Comparison of ENCODE assay signal across 1 cellular context in the genomic region with DNA sequence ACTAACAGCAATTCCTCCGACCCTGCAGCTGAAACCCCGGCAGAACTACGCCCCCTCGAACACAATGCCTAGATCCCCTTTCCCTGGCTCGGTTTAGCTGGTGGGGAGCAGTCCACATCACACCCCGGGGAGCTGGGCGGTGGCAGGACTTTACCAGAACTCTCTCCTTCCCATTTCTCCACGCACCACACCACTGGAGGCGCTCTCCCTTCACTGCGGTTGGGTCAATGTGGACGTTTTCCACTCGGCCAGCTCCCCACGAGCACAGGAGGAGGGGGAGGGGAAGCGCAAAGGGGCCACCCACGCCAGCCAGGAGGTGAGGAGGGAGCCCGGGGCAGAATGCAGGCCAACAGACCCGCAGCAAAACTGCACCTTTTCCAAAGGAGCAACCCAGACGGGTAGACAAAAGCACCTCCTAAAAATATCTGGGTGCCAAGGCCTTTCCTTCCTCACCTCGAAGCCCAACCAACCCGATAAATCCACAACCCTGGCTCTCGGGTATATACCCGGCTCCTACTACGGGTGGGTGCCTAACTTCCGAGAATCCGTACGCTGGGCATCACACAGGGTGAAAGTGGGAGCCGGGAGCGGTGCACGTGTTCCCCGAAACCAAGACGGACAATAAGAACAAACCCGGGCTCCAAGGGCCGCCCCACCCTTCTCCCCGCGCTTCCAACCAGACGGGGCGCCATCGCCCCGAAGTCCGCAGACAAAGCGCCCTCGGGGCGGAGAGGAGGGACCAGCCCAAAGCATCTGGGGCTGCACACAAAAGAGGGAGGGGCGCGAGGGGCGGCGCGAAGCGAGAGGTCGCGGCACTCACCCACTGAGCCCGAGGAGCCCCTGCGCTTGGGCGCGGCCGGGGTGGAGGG.
TF ChIP-seq lines count a peak whose summit lies in the region.

No MANE protein-coding gene starts in this region.

TF ChIP-seq in HepG2, 621 proteins besides CTCF, POLR2A, EP300 and RAD21 (continued from another document and continues in another):
- TF ChIP-seq ZNF660 (CRISPR knock-in tag; IDR thresholded peaks at IDR 0.05; ENCODE audit: borderline replicate concordance, low read depth): no peak
- peak; percentile 74 for TF ChIP-seq HOXA5 (CRISPR knock-in tag; IDR thresholded peaks at IDR 0.05)
- peak; percentile 79 for TF ChIP-seq POGZ (CRISPR knock-in tag; IDR thresholded peaks at IDR 0.05)
- peak; percentile 63 for TF ChIP-seq SP2 (CRISPR knock-in tag; IDR thresholded peaks at IDR 0.05)
- peak; percentile 64 for TF ChIP-seq TARDBP (CRISPR knock-in tag; IDR thresholded peaks at IDR 0.05)
- TF ChIP-seq, protein P1, sequence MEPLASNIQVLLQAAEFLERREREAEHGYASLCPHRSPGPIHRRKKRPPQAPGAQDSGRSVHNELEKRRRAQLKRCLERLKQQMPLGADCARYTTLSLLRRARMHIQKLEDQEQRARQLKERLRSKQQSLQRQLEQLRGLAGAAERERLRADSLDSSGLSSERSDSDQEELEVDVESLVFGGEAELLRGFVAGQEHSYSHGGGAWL (CRISPR knock-in tag; IDR thresholded peaks at IDR 0.05): 0 out of 2 replicates have a peak, but pooled peaks have one; percentile 31
- TF ChIP-seq, protein P2, sequence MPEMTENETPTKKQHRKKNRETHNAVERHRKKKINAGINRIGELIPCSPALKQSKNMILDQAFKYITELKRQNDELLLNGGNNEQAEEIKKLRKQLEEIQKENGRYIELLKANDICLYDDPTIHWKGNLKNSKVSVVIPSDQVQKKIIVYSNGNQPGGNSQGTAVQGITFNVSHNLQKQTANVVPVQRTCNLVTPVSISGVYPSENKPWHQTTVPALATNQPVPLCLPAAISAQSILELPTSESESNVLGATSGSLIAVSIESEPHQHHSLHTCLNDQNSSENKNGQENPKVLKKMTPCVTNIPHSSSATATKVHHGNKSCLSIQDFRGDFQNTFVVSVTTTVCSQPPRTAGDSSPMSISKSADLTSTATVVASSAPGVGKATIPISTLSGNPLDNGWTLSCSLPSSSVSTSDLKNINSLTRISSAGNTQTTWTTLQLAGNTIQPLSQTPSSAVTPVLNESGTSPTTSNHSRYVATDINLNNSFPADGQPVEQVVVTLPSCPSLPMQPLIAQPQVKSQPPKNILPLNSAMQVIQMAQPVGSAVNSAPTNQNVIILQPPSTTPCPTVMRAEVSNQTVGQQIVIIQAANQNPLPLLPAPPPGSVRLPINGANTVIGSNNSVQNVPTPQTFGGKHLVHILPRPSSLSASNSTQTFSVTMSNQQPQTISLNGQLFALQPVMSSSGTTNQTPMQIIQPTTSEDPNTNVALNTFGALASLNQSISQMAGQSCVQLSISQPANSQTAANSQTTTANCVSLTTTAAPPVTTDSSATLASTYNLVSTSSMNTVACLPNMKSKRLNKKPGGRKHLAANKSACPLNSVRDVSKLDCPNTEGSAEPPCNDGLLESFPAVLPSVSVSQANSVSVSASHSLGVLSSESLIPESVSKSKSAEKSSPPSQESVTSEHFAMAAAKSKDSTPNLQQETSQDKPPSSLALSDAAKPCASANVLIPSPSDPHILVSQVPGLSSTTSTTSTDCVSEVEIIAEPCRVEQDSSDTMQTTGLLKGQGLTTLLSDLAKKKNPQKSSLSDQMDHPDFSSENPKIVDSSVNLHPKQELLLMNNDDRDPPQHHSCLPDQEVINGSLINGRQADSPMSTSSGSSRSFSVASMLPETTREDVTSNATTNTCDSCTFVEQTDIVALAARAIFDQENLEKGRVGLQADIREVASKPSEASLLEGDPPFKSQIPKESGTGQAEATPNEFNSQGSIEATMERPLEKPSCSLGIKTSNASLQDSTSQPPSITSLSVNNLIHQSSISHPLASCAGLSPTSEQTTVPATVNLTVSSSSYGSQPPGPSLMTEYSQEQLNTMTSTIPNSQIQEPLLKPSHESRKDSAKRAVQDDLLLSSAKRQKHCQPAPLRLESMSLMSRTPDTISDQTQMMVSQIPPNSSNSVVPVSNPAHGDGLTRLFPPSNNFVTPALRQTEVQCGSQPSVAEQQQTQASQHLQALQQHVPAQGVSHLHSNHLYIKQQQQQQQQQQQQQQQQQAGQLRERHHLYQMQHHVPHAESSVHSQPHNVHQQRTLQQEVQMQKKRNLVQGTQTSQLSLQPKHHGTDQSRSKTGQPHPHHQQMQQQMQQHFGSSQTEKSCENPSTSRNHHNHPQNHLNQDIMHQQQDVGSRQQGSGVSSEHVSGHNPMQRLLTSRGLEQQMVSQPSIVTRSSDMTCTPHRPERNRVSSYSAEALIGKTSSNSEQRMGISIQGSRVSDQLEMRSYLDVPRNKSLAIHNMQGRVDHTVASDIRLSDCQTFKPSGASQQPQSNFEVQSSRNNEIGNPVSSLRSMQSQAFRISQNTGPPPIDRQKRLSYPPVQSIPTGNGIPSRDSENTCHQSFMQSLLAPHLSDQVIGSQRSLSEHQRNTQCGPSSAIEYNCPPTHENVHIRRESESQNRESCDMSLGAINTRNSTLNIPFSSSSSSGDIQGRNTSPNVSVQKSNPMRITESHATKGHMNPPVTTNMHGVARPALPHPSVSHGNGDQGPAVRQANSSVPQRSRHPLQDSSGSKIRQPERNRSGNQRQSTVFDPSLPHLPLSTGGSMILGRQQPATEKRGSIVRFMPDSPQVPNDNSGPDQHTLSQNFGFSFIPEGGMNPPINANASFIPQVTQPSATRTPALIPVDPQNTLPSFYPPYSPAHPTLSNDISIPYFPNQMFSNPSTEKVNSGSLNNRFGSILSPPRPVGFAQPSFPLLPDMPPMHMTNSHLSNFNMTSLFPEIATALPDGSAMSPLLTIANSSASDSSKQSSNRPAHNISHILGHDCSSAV (CRISPR knock-in tag; IDR thresholded peaks at IDR 0.05; ENCODE audit: borderline replicate concordance): 0 out of 2 replicates have a peak, but pooled peaks have one; percentile 63
- no peak for TF ChIP-seq MXI1 (IDR thresholded peaks at IDR 0.05; ENCODE audit: borderline replicate concordance, low read depth, low read length)
- TF ChIP-seq, protein P3, sequence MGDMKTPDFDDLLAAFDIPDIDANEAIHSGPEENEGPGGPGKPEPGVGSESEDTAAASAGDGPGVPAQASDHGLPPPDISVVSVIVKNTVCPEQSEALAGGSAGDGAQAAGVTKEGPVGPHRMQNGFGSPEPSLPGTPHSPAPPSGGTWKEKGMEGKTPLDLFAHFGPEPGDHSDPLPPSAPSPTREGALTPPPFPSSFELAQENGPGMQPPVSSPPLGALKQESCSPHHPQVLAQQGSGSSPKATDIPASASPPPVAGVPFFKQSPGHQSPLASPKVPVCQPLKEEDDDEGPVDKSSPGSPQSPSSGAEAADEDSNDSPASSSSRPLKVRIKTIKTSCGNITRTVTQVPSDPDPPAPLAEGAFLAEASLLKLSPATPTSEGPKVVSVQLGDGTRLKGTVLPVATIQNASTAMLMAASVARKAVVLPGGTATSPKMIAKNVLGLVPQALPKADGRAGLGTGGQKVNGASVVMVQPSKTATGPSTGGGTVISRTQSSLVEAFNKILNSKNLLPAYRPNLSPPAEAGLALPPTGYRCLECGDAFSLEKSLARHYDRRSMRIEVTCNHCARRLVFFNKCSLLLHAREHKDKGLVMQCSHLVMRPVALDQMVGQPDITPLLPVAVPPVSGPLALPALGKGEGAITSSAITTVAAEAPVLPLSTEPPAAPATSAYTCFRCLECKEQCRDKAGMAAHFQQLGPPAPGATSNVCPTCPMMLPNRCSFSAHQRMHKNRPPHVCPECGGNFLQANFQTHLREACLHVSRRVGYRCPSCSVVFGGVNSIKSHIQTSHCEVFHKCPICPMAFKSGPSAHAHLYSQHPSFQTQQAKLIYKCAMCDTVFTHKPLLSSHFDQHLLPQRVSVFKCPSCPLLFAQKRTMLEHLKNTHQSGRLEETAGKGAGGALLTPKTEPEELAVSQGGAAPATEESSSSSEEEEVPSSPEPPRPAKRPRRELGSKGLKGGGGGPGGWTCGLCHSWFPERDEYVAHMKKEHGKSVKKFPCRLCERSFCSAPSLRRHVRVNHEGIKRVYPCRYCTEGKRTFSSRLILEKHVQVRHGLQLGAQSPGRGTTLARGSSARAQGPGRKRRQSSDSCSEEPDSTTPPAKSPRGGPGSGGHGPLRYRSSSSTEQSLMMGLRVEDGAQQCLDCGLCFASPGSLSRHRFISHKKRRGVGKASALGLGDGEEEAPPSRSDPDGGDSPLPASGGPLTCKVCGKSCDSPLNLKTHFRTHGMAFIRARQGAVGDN (CRISPR knock-in tag; IDR thresholded peaks at IDR 0.05): peak; percentile 89
- peak; percentile 58 for TF ChIP-seq ZNF124 (CRISPR knock-in tag; IDR thresholded peaks at IDR 0.05)
- TF ChIP-seq ADNP (CRISPR knock-in tag; IDR thresholded peaks at IDR 0.05): 0 out of 2 replicates have a peak, but pooled peaks have one; percentile 25
- TF ChIP-seq ZNF615 (CRISPR knock-in tag; IDR thresholded peaks at IDR 0.05; ENCODE audit: borderline replicate concordance): no peak
- peak; percentile 86; the same call in 1 of the 2 replicates for TF ChIP-seq REPIN1 (CRISPR knock-in tag; IDR thresholded peaks at IDR 0.05; ENCODE audit: borderline replicate concordance, low read depth)
- no peak; the same call in 1 of the 2 replicates for TF ChIP-seq TOE1 (CRISPR knock-in tag; IDR thresholded peaks at IDR 0.05)
- TF ChIP-seq HDAC2 (CRISPR knock-in tag; IDR thresholded peaks at IDR 0.05): peak; percentile 68
- TF ChIP-seq, protein P4, sequence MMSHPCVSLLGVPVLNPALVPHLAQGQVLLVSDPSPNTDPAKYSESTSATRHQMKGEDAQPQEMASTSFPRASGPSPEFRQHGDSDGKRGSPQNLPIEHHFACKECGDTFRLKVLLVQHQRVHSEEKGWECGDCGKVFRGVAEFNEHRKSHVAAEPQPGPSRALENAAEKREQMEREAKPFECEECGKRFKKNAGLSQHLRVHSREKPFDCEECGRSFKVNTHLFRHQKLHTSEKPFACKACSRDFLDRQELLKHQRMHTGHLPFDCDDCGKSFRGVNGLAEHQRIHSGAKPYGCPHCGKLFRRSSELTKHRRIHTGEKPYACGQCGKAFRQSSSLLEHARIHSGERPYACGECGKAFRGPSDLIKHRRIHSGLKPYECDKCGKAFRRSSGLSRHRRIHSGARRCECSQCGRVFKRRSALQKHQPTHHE (CRISPR knock-in tag; IDR thresholded peaks at IDR 0.05; ENCODE audit: borderline replicate concordance): peak; percentile 88
- TF ChIP-seq, protein P5, sequence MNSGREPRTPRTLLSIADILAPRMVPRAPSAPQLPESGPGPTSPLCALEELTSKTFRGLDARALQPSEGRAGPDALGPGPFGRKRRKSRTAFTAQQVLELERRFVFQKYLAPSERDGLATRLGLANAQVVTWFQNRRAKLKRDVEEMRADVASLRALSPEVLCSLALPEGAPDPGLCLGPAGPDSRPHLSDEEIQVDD (CRISPR knock-in tag; IDR thresholded peaks at IDR 0.05; ENCODE audit: borderline replicate concordance): 0 out of 2 replicates have a peak, but pooled peaks have one; percentile 15
- TF ChIP-seq, protein P6, sequence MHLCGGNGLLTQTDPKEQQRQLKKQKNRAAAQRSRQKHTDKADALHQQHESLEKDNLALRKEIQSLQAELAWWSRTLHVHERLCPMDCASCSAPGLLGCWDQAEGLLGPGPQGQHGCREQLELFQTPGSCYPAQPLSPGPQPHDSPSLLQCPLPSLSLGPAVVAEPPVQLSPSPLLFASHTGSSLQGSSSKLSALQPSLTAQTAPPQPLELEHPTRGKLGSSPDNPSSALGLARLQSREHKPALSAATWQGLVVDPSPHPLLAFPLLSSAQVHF (CRISPR knock-in tag; IDR thresholded peaks at IDR 0.05): 0 out of 2 replicates have a peak, but pooled peaks have one; percentile 22
- TF ChIP-seq, protein P7, sequence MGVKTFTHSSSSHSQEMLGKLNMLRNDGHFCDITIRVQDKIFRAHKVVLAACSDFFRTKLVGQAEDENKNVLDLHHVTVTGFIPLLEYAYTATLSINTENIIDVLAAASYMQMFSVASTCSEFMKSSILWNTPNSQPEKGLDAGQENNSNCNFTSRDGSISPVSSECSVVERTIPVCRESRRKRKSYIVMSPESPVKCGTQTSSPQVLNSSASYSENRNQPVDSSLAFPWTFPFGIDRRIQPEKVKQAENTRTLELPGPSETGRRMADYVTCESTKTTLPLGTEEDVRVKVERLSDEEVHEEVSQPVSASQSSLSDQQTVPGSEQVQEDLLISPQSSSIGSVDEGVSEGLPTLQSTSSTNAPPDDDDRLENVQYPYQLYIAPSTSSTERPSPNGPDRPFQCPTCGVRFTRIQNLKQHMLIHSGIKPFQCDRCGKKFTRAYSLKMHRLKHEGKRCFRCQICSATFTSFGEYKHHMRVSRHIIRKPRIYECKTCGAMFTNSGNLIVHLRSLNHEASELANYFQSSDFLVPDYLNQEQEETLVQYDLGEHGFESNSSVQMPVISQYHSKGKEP (CRISPR knock-in tag; IDR thresholded peaks at IDR 0.05): 0 out of 2 replicates have a peak, but pooled peaks have one; percentile 46
- TF ChIP-seq, protein P8, sequence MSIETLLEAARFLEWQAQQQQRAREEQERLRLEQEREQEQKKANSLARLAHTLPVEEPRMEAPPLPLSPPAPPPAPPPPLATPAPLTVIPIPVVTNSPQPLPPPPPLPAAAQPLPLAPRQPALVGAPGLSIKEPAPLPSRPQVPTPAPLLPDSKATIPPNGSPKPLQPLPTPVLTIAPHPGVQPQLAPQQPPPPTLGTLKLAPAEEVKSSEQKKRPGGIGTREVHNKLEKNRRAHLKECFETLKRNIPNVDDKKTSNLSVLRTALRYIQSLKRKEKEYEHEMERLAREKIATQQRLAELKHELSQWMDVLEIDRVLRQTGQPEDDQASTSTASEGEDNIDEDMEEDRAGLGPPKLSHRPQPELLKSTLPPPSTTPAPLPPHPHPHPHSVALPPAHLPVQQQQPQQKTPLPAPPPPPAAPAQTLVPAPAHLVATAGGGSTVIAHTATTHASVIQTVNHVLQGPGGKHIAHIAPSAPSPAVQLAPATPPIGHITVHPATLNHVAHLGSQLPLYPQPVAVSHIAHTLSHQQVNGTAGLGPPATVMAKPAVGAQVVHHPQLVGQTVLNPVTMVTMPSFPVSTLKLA (IDR thresholded peaks at IDR 0.05): no peak
- TF ChIP-seq FOXP1 (IDR thresholded peaks at IDR 0.05): no peak
- peak; percentile 30; the same call in 1 of the 2 replicates for TF ChIP-seq FOXP1 (CRISPR knock-in tag; IDR thresholded peaks at IDR 0.05)
